Comparison of ENCODE assay signal across 7 cellular contexts in genomic region chr7:95055295-95055694, GRCh38.
"Had no signal": no experiment of that assay in that cellular context is flagged by ENCODE, and none has a peak within 500 bp of the region (broad histone marks: within the 10 kb centered on the region; RNA-seq: fewer than 3 reads in every experiment).

No MANE protein-coding gene starts in this region.

- DNase-seq: GM23248, GOT3, H7, IMR-90, KG1 had no signal

- FAIRE-seq: HTR-8/SVneo, K562 had no signal
